Comparison of ENCODE assay signal across 22 cellular contexts in the genomic region with DNA sequence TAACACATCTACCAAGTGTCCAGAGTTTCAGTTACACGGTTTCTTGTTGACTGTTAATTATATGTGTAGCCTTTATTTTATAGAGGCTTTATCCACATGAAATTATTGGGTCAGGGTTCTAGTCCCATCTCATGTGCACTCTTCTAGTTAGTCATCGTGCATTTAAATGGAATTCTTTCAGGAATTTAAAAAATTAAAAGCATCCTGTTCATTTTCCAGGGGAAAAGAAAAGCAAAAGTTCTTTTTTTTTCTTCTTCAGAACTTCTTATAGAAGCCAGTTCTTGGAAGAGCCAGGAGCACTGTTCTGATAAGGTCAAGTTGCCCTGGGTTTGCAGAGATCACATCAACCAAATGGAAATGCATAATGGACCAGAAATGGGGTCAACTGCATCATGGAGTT.
"Had no signal": no experiment of that assay in that cellular context is flagged by ENCODE, and none has a peak within 500 bp of the region (broad histone marks: within the 10 kb centered on the region; RNA-seq: fewer than 3 reads in every experiment).

No MANE protein-coding gene starts in this region.

- H3K27me3 ChIP-seq: SJSA1 had no signal

- H3K9ac ChIP-seq: KMS-11 had no signal

- H3K9me3 ChIP-seq: SJSA1 had no signal

- H3K27ac ChIP-seq: KMS-11, SJSA1, SK-N-MC had no signal

- ATAC-seq: HepG2, K562 had no signal

- H3K4me3 ChIP-seq: K562, SJSA1, SK-N-MC had no signal

- DNase-seq: Kasumi-1, MM.1S, NCI-H1092 treated with DMSO at 0.1 percent for 48 hours, NCI-H1436, NCI-H187, NCI-H2029, NCI-H2081 treated with DMSO at 0.1 percent for 48 hours, NCI-H2171, NCI-H226, NCI-H446, NCI-H510A, NCI-H524 treated with DMSO at 0.1 percent for 48 hours, NCI-H69, NCI-H774, Right ventricle myocardium superior, RPMI8226, SIG-M5 had no signal

- H3K36me3 ChIP-seq: SJSA1 had no signal

- H3K4me2 ChIP-seq: KMS-11 had no signal
